Comparison of ENCODE assay signal across 8 cellular contexts in the genomic region with DNA sequence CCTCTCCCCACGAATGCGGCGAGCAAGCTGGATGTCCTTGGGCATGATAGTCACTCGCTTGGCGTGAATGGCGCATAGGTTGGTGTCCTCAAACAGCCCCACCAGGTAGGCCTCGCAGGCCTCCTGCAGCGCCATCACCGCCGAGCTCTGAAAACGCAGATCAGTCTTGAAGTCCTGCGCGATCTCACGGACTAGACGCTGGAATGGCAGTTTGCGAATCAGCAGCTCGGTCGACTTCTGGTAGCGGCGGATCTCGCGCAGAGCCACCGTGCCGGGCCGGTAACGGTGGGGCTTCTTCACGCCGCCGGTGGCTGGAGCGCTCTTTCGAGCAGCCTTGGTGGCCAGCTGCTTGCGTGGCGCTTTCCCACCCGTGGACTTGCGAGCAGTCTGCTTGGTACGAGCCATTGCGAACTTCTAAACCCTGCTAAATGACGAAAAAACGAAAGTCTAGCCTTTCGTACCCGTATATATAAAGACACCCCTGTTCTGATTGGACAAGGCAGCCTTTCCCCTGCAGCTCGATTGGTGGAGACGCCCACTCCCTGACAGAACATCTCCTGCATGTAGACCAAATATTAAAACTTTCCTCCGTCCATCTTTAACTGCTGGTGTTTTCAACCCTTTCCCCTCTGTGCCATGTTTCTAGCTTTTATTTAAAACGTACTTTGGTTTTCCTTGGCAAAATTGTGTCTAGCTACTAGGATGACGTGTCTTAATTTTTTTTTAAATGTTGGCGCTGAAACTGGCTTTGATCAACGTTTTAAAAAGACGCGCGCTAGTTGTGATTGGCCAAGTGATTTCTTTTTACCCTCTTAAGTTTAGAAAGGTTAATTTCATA.
DNase-seq lines count a peak whose midpoint lies in the region; ATAC-seq, FAIRE-seq and TF ChIP-seq lines count a peak whose summit lies in the region.

No MANE protein-coding gene starts in this region.

- FAIRE-seq in D721Med (lab: Jason Lieb, UNC) = no peak

- peak; percentile 96 for DNase-seq in G401 (ENCODE audit: low spot score)
- DNase-seq in H4 (ENCODE audit: low spot score) = peak; percentile 95
- peak; percentile 97 for DNase-seq in M059J (ENCODE audit: low read depth)
- peak; percentile 96 for DNase-seq in SK-MEL-5 (ENCODE audit: low read depth, low spot score)
- peak; percentile 71 for DNase-seq in activated naive CD8-positive, alpha-beta T cell treated with anti-CD3 and anti-CD28 coated beads, Interleukin-2, amount 50 U/mL, for 24 hours
- DNase-seq in cardiac muscle cell (ENCODE audit: low read depth in 1 of 2, low spot score in 1 of 2) = peak; percentile 79 to 94
- DNase-seq in ovary = peak; percentile 76 to 85 (median 81)
- no peak for DNase-seq in D721Med (ENCODE audit: insufficient read length, low spot score)

- H3K27me3 Mint-ChIP-seq in activated naive CD8-positive, alpha-beta T cell treated with anti-CD3 and anti-CD28 coated beads, Interleukin-2, amount 50 U/mL, for 24 hours = peaks cover 3% of the 10 kb centered on the region

- ATAC-seq in activated naive CD8-positive, alpha-beta T cell treated with anti-CD3 and anti-CD28 coated beads, Interleukin-2, amount 50 U/mL, for 24 hours = peak; percentile 23

- TF ChIP-seq POLR2A in ovary (IDR thresholded peaks at IDR 0.05) = peak; percentile 93

- 0 to 1% (median 1%) methylated on average over 51 of the region's 51 CpGs for WGBS in ovary, 3 donors

- H3K27ac ChIP-seq in cardiac muscle cell = peak overlapping the region; percentile 66
- H3K27ac ChIP-seq in ovary = peak overlapping the region; percentile 35 to 82

- TF ChIP-seq CTCF in cardiac muscle cell (IDR thresholded peaks at IDR 0.05; ENCODE audit: low read depth, low read length) (no peak), ovary (IDR thresholded peaks at IDR 0.05) (peak in 1 of 3 donors; percentile 23), D721Med (IDR thresholded peaks at IDR 0.05; ENCODE audit: insufficient read depth, missing control alignments) (no peak)

- intact Hi-C loops in ovary (cut with DNase I) = loop anchor here in 2 of 4 donors (5.0 to 10.0 kb wide), 3 partner anchors 40 to 172 kb away; a partner anchor contains a TSS

- no peaks in the 10 kb centered on the region for H3K9me3 ChIP-seq in cardiac muscle cell (ENCODE audit: low read depth)
- no peaks in the 10 kb centered on the region for H3K9me3 ChIP-seq in ovary

- peaks cover 9% of the 10 kb centered on the region for H3K36me3 Mint-ChIP-seq in activated naive CD8-positive, alpha-beta T cell treated with anti-CD3 and anti-CD28 coated beads, Interleukin-2, amount 50 U/mL, for 24 hours (ENCODE audit: low read depth)

- H3K27me3 ChIP-seq in cardiac muscle cell (no peaks in the 10 kb centered on the region), ovary (no peaks in the 10 kb centered on the region)

- H3K27ac Mint-ChIP-seq in activated naive CD8-positive, alpha-beta T cell treated with anti-CD3 and anti-CD28 coated beads, Interleukin-2, amount 50 U/mL, for 24 hours = peak overlapping the region; percentile 99

- H3K36me3 ChIP-seq in cardiac muscle cell = no peaks in the 10 kb centered on the region
- no peaks in the 10 kb centered on the region for H3K36me3 ChIP-seq in ovary

- in situ Hi-C loops in G401 (cut with HindIII; ENCODE audit: low sequenced_read_pairs) = no loop called here
- in situ Hi-C loops in SK-MEL-5 (cut with HindIII; ENCODE audit: low pct_unique_long_range_greater_than_20kb, low sequenced_read_pairs) = no loop called here

- no peaks in the 10 kb centered on the region for H3K9me3 Mint-ChIP-seq in activated naive CD8-positive, alpha-beta T cell treated with anti-CD3 and anti-CD28 coated beads, Interleukin-2, amount 50 U/mL, for 24 hours

- no peak for TF ChIP-seq EP300 in ovary (IDR thresholded peaks at IDR 0.05)

- peaks cover 57% of the 10 kb centered on the region for H3K4me1 Mint-ChIP-seq in activated naive CD8-positive, alpha-beta T cell treated with anti-CD3 and anti-CD28 coated beads, Interleukin-2, amount 50 U/mL, for 24 hours

- H3K4me3 ChIP-seq in cardiac muscle cell (peak overlapping the region; percentile 75), ovary (peak overlapping the region; percentile 55)

- peak overlapping the region; percentile 97 for H3K4me3 Mint-ChIP-seq in activated naive CD8-positive, alpha-beta T cell treated with anti-CD3 and anti-CD28 coated beads, Interleukin-2, amount 50 U/mL, for 24 hours

- H3K4me1 ChIP-seq in cardiac muscle cell (ENCODE audit: low read depth) = peaks cover 18% of the 10 kb centered on the region
- H3K4me1 ChIP-seq in ovary (ENCODE audit: insufficient read depth) = no peaks in the 10 kb centered on the region
